ENCODE assay signal across 24 cellular contexts in the genomic region with DNA sequence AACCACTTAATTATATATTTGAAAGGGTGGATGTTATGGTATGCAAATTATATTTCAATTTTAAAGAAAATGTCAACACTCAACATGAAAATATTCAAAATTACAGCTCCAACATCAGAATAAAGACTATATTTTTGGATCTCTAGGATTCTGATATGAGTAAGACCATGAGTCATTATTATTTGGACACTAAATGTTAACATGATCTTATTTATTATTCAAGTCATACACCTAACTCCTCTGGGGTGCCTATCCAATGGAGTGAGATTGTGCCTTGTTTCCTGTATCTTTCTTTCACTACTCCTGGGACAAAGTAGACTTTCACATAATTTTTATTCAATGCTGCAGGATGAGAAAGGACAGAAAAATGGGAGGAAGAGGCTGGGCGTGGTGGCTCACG.
DNase-seq lines count a peak whose midpoint lies in the region; ATAC-seq and TF ChIP-seq lines count a peak whose summit lies in the region.
"Had no signal": no experiment of that assay in that cellular context is flagged by ENCODE, and none has a peak within 500 bp of the region (broad histone marks: within the 10 kb centered on the region; RNA-seq: fewer than 3 reads in every experiment).

No MANE protein-coding gene starts in this region.

- intact Hi-C loops in ovary (cut with DNase I): loop anchor here in 1 of 4 donors (5.0 kb wide), 1 partner anchor 1838 kb away; no protein-coding TSS in a partner anchor

- H3K9me3 Mint-ChIP-seq in endothelial cell (ENCODE audit: unreplicated experiment): no peaks in the 10 kb centered on the region
- H3K9me3 Mint-ChIP-seq: activated CD8-positive, alpha-beta T cell treated with anti-CD3 and anti-CD28 coated beads for 36 hours; brain; CD4-positive, alpha-beta memory T cell; neural progenitor cell; type B pancreatic cell had no signal

- H3K9me3 ChIP-seq in T-helper 17 cell (ENCODE audit: control insufficient read depth, low read length, poor library complexity, severe bottlenecking) (no peaks in the 10 kb centered on the region), ovary (no peaks in the 10 kb centered on the region)

- H3K27ac Mint-ChIP-seq in T-helper 17 cell (peak overlapping the region; percentile 92), endothelial cell (ENCODE audit: unreplicated experiment) (no peak overlapping the region)
- H3K27ac Mint-ChIP-seq: neural progenitor cell, type B pancreatic cell had no signal

- H3K27me3 Mint-ChIP-seq in T-helper 17 cell (peaks cover 4% of the 10 kb centered on the region), endothelial cell (ENCODE audit: unreplicated experiment) (peaks cover 2% of the 10 kb centered on the region)
- H3K27me3 Mint-ChIP-seq: activated CD8-positive, alpha-beta T cell treated with anti-CD3 and anti-CD28 coated beads for 36 hours; brain had no signal

- H3K36me3 ChIP-seq in ovary: no peaks in the 10 kb centered on the region
- H3K36me3 ChIP-seq: neural progenitor cell had no signal

- no peaks in the 10 kb centered on the region for H3K4me1 ChIP-seq in ovary (ENCODE audit: insufficient read depth)
- H3K4me1 ChIP-seq: neural progenitor cell had no signal

- no peaks in the 10 kb centered on the region for H3K36me3 Mint-ChIP-seq in T-helper 17 cell (ENCODE audit: low read depth)
- no peaks in the 10 kb centered on the region for H3K36me3 Mint-ChIP-seq in endothelial cell (ENCODE audit: low read depth, unreplicated experiment)
- H3K36me3 Mint-ChIP-seq: brain; CD4-positive, alpha-beta memory T cell; neural progenitor cell; type B pancreatic cell had no signal

- H3K4me3 ChIP-seq in AG10803 (ENCODE audit: low read length) (no peak overlapping the region), foreskin fibroblast (ENCODE audit: low read depth in 1 of 2, low read length in 2 of 2) (no peak overlapping the region), ovary (no peak overlapping the region)
- H3K4me3 ChIP-seq: neural progenitor cell had no signal

- WGBS in ovary, 3 donors: 89 to 95% (median 90%) methylated on average over 2 of the region's 2 CpGs

- no peak for ATAC-seq in T-helper 17 cell
- ATAC-seq in HG03342 (IDR thresholded peaks at IDR 0.05; ENCODE audit: unreplicated experiment): no peak
- ATAC-seq: activated CD8-positive, alpha-beta T cell treated with anti-CD3 and anti-CD28 coated beads for 36 hours; right cardiac atrium had no signal

- H3K27ac ChIP-seq in ovary: no peak overlapping the region
- H3K27ac ChIP-seq: epithelial cell of prostate, neural progenitor cell had no signal

- H3K4me1 Mint-ChIP-seq in T-helper 17 cell (peaks cover 2% of the 10 kb centered on the region), endothelial cell (ENCODE audit: unreplicated experiment) (peaks cover 58% of the 10 kb centered on the region)

- DNase-seq in AG10803 (ENCODE audit: low read depth) (peak; percentile 1), ELR (ENCODE audit: low read depth) (peak; percentile 49), T-helper 17 cell (no peak), foreskin fibroblast (peak; percentile 24 to 44), endothelial cell (ENCODE audit: low spot score) (no peak), ovary (no peak)
- DNase-seq: activated CD8-positive, alpha-beta T cell treated with anti-CD3 and anti-CD28 coated beads for 36 hours; activated gamma-delta T cell; CD4-positive, alpha-beta memory T cell; DMS 273 treated with DMSO at 0.1 percent for 48 hours; hippocampal formation; mesendoderm; NCI-H2029; NCI-H2227 treated with DMSO at 0.1 percent for 48 hours; NCI-H748 treated with DMSO at 0.1 percent for 48 hours; right cardiac atrium; RPMI8226; stimulated activated CD4-positive, alpha-beta T cell treated with anti-CD3 and anti-CD28 coated beads, Interleukin-2, amount 100 ng/mL, for 48 hours; substantia nigra had no signal

- no peak for TF ChIP-seq CTCF in AG10803 (conservative IDR thresholded peaks at IDR 0.05; ENCODE audit: low read length)
- TF ChIP-seq CTCF in foreskin fibroblast (IDR thresholded peaks at IDR 0.05; ENCODE audit: low read depth, low read length): no peak
- TF ChIP-seq CTCF in endothelial cell (IDR thresholded peaks at IDR 0.05; ENCODE audit: unreplicated experiment): no peak
- TF ChIP-seq CTCF in ovary (IDR thresholded peaks at IDR 0.05): no peak

- H3K27me3 ChIP-seq in ovary: no peaks in the 10 kb centered on the region
- H3K27me3 ChIP-seq: neural progenitor cell had no signal

- no peak for TF ChIP-seq EP300 in ovary (IDR thresholded peaks at IDR 0.05)

- no peak overlapping the region for H3K4me3 Mint-ChIP-seq in T-helper 17 cell
- no peak overlapping the region for H3K4me3 Mint-ChIP-seq in endothelial cell (ENCODE audit: unreplicated experiment)
- H3K4me3 Mint-ChIP-seq: activated CD8-positive, alpha-beta T cell treated with anti-CD3 and anti-CD28 coated beads for 36 hours; brain; neural progenitor cell; type B pancreatic cell had no signal

- TF ChIP-seq POLR2A in ovary (IDR thresholded peaks at IDR 0.05): no peak

Comparison
In these comparisons a context has a peak if more than half of its experiments do, and no peak if none do; other contexts are left out.
1. DNase-seq: peak in AG10803 (single experiment), ELR (single experiment) and foreskin fibroblast (2 of 2); none in T-helper 17 cell (0 of 3), endothelial cell (single experiment) and ovary (0 of 5).